In genomic region chr14:97655169-97655948, GRCh38 we compare ENCODE assay signal across 23 cellular contexts.
DNase-seq lines count a peak whose midpoint lies in the region; ATAC-seq and TF ChIP-seq lines count a peak whose summit lies in the region.
"Had no signal": no experiment of that assay in that cellular context is flagged by ENCODE, and none has a peak within 500 bp of the region (broad histone marks: within the 10 kb centered on the region; RNA-seq: fewer than 3 reads in every experiment).

No MANE protein-coding gene starts in this region.

- no peaks in the 10 kb centered on the region for H3K4me1 ChIP-seq in heart left ventricle
- H3K4me1 ChIP-seq in left ventricle myocardium inferior: no peaks in the 10 kb centered on the region
- H3K4me1 ChIP-seq: tibial nerve had no signal

- DNase-seq in heart left ventricle: no peak
- no peak for DNase-seq in left ventricle myocardium inferior
- no peak for DNase-seq in central memory CD8-positive, alpha-beta T cell (ENCODE audit: low spot score in 2 of 2)
- DNase-seq in islet precursor cell: peak; percentile 57
- DNase-seq in RKO (ENCODE audit: low spot score): no peak
- DNase-seq in stimulated activated CD8-positive, alpha-beta memory T cell treated with anti-CD3 and anti-CD28 coated beads, Interleukin-4, amount 100 ng/mL, for 48 hours: no peak
- no peak for DNase-seq in glutamatergic neuron
- DNase-seq: ACHN; activated CD4-positive, alpha-beta T cell treated with anti-CD3 and anti-CD28 coated beads, Interleukin-2, amount 50 U/mL, for 4 hours; activated naive CD4-positive, alpha-beta T cell treated with anti-CD3 and anti-CD28 coated beads, Interleukin-2, amount 10 ng/mL, durations not matched to agents 7 days and 5 days; kidney; NCI-H2227 treated with DMSO at 0.1 percent for 48 hours; SHP77; stimulated activated CD4-positive, alpha-beta T cell treated with anti-CD3 and anti-CD28 coated beads, Interleukin-15, amount 100 ng/mL, for 24 hours had no signal

- no peaks in the 10 kb centered on the region for H3K36me3 Mint-ChIP-seq in central memory CD8-positive, alpha-beta T cell (ENCODE audit: insufficient read depth)
- H3K36me3 Mint-ChIP-seq in glutamatergic neuron (ENCODE audit: unreplicated experiment): no peaks in the 10 kb centered on the region
- H3K36me3 Mint-ChIP-seq: activated naive CD4-positive, alpha-beta T cell treated with anti-CD3 and anti-CD28 coated beads, Interleukin-2, amount 10 ng/mL, durations not matched to agents 7 days and 5 days; memory B cell; stimulated activated memory B cell treated with anti-CD40 and anti-IgM and Interleukin-4, amounts not matched to agents 10 μg/mL and 1 μg/mL and 100 μg/mL, for 72 hours had no signal

- intact Hi-C loops in heart left ventricle (cut with DNase I) (no loop called here), left ventricle myocardium inferior (cut with micrococcal nuclease) (no loop called here)

- H3K9me3 ChIP-seq in heart left ventricle (no peaks in the 10 kb centered on the region), left ventricle myocardium inferior (replicated peaks) (no peaks in the 10 kb centered on the region)
- H3K9me3 ChIP-seq: tibial nerve had no signal

- no peak for TF ChIP-seq CTCF in heart left ventricle (IDR thresholded peaks at IDR 0.05)
- TF ChIP-seq CTCF in left ventricle myocardium inferior (IDR thresholded peaks at IDR 0.05; ENCODE audit: borderline replicate concordance): no peak
- no peak for TF ChIP-seq CTCF in glutamatergic neuron (IDR thresholded peaks at IDR 0.05; ENCODE audit: partially characterized antibody, unreplicated experiment)

- ATAC-seq in heart left ventricle: peak in 3 of 4 donors; percentile 30 to 81 (median 42)
- ATAC-seq in central memory CD8-positive, alpha-beta T cell (replicated peaks; ENCODE audit: extremely low read depth, poor library complexity, severe bottlenecking): no peak
- ATAC-seq in HG02970 (IDR thresholded peaks at IDR 0.05; ENCODE audit: low FRiP score, unreplicated experiment): no peak
- ATAC-seq: HepG2; stimulated activated memory B cell treated with anti-CD40 and anti-IgM and Interleukin-4, amounts not matched to agents 10 μg/mL and 1 μg/mL and 100 μg/mL, for 72 hours had no signal

- H3K4me3 Mint-ChIP-seq in central memory CD8-positive, alpha-beta T cell: no peak overlapping the region
- H3K4me3 Mint-ChIP-seq in glutamatergic neuron (ENCODE audit: unreplicated experiment): no peak overlapping the region
- H3K4me3 Mint-ChIP-seq: activated naive CD4-positive, alpha-beta T cell treated with anti-CD3 and anti-CD28 coated beads, Interleukin-2, amount 10 ng/mL, durations not matched to agents 7 days and 5 days; dendritic cell treated with granulocyte-macrophage colony-stimulating factor and Interleukin-4, amounts not matched to agents 40 ng/mL and 50 ng/mL, for 4 days; memory B cell; nephron; stimulated activated memory B cell treated with anti-CD40 and anti-IgM and Interleukin-4, amounts not matched to agents 10 μg/mL and 1 μg/mL and 100 μg/mL, for 72 hours had no signal

- no peaks in the 10 kb centered on the region for H3K9me3 Mint-ChIP-seq in central memory CD8-positive, alpha-beta T cell
- H3K9me3 Mint-ChIP-seq in glutamatergic neuron (ENCODE audit: unreplicated experiment): no peaks in the 10 kb centered on the region
- H3K9me3 Mint-ChIP-seq: activated naive CD4-positive, alpha-beta T cell treated with anti-CD3 and anti-CD28 coated beads, Interleukin-2, amount 10 ng/mL, durations not matched to agents 7 days and 5 days; dendritic cell treated with granulocyte-macrophage colony-stimulating factor and Interleukin-4, amounts not matched to agents 40 ng/mL and 50 ng/mL, for 4 days; nephron; stimulated activated memory B cell treated with anti-CD40 and anti-IgM and Interleukin-4, amounts not matched to agents 10 μg/mL and 1 μg/mL and 100 μg/mL, for 72 hours had no signal

- 34 to 41% (median 38%) methylated on average over 5 of the region's 5 CpGs for WGBS in heart left ventricle, 4 donors

- H3K4me3 ChIP-seq in heart left ventricle (no peak overlapping the region), left ventricle myocardium inferior (no peak overlapping the region)
- H3K4me3 ChIP-seq: tibial nerve had no signal

- H3K27ac ChIP-seq in heart left ventricle: no peak overlapping the region
- no peak overlapping the region for H3K27ac ChIP-seq in left ventricle myocardium inferior (replicated peaks)
- H3K27ac ChIP-seq: C4-2B, epithelial cell of prostate, tibial nerve had no signal

- peaks cover 0 to 5% (median 0%) of the 10 kb centered on the region in 9 donors for H3K27me3 ChIP-seq in heart left ventricle
- peaks cover 4% of the 10 kb centered on the region for H3K27me3 ChIP-seq in left ventricle myocardium inferior (ENCODE audit: low read depth)
- H3K27me3 ChIP-seq: tibial nerve had no signal

- H3K4me1 Mint-ChIP-seq in central memory CD8-positive, alpha-beta T cell: peaks cover 16% of the 10 kb centered on the region
- peaks cover 9% of the 10 kb centered on the region for H3K4me1 Mint-ChIP-seq in glutamatergic neuron (ENCODE audit: low read depth, unreplicated experiment)
- H3K4me1 Mint-ChIP-seq: memory B cell; stimulated activated memory B cell treated with anti-CD40 and anti-IgM and Interleukin-4, amounts not matched to agents 10 μg/mL and 1 μg/mL and 100 μg/mL, for 72 hours had no signal

- no peaks in the 10 kb centered on the region for H3K27me3 Mint-ChIP-seq in central memory CD8-positive, alpha-beta T cell
- H3K27me3 Mint-ChIP-seq in glutamatergic neuron (ENCODE audit: unreplicated experiment): peaks cover 1% of the 10 kb centered on the region
- H3K27me3 Mint-ChIP-seq: activated naive CD4-positive, alpha-beta T cell treated with anti-CD3 and anti-CD28 coated beads, Interleukin-2, amount 10 ng/mL, durations not matched to agents 7 days and 5 days; dendritic cell treated with granulocyte-macrophage colony-stimulating factor and Interleukin-4, amounts not matched to agents 40 ng/mL and 50 ng/mL, for 4 days; memory B cell; stimulated activated memory B cell treated with anti-CD40 and anti-IgM and Interleukin-4, amounts not matched to agents 10 μg/mL and 1 μg/mL and 100 μg/mL, for 72 hours had no signal

- peak overlapping the region; percentile 23 for H3K27ac Mint-ChIP-seq in central memory CD8-positive, alpha-beta T cell (ENCODE audit: low read depth)
- no peak overlapping the region for H3K27ac Mint-ChIP-seq in glutamatergic neuron (ENCODE audit: unreplicated experiment)
- H3K27ac Mint-ChIP-seq: activated naive CD4-positive, alpha-beta T cell treated with anti-CD3 and anti-CD28 coated beads, Interleukin-2, amount 10 ng/mL, durations not matched to agents 7 days and 5 days; dendritic cell treated with granulocyte-macrophage colony-stimulating factor and Interleukin-4, amounts not matched to agents 40 ng/mL and 50 ng/mL, for 4 days; memory B cell; nephron; stimulated activated memory B cell treated with anti-CD40 and anti-IgM and Interleukin-4, amounts not matched to agents 10 μg/mL and 1 μg/mL and 100 μg/mL, for 72 hours had no signal

- TF ChIP-seq POLR2A in heart left ventricle (IDR thresholded peaks at IDR 0.05): no peak

- H3K36me3 ChIP-seq in heart left ventricle (no peaks in the 10 kb centered on the region), left ventricle myocardium inferior (no peaks in the 10 kb centered on the region)
- H3K36me3 ChIP-seq: tibial nerve had no signal

Comparison
In these comparisons a context has a peak if more than half of its experiments do, and no peak if none do; other contexts are left out.
1. ATAC-seq: peak in heart left ventricle (3 of 4); none in central memory CD8-positive, alpha-beta T cell (single experiment) and HG02970 (single experiment).